11 cellular contexts compared by ENCODE assay signal in genomic region chr6:90860822-90861601, GRCh38.
DNase-seq lines count a peak whose midpoint lies in the region; TF ChIP-seq lines count a peak whose summit lies in the region.
"Had no signal": no experiment of that assay in that cellular context is flagged by ENCODE, and none has a peak within 500 bp of the region (broad histone marks: within the 10 kb centered on the region; RNA-seq: fewer than 3 reads in every experiment).

No MANE protein-coding gene starts in this region.

- H3K27me3 ChIP-seq in BE2C, result peaks cover 8% of the 10 kb centered on the region
- H3K27me3 ChIP-seq: brain microvascular endothelial cell had no signal

- DNase-seq in BE2C (no peak), GM10266 (ENCODE audit: extremely low spot score) (peak; percentile 12), NB4 (ENCODE audit: low read depth) (peak; percentile 35), epithelial cell of esophagus (ENCODE audit: low read depth) (peak; percentile 51), SW480 (ENCODE audit: low spot score) (no peak), activated gamma-delta T cell (lab: John Stamatoyannopoulos, UW) (no peak), AG08396 (ENCODE audit: low spot score) (no peak), NCI-H146 (lab: John Stamatoyannopoulos, UW) (no peak)
- DNase-seq: brain microvascular endothelial cell, NCI-H1436 treated with DMSO at 0.1 percent for 48 hours, T-cell had no signal

- no peaks in the 10 kb centered on the region for H3K36me3 ChIP-seq in BE2C
- H3K36me3 ChIP-seq: brain microvascular endothelial cell had no signal

- TF ChIP-seq CTCF in BE2C (IDR thresholded peaks at IDR 0.05; ENCODE audit: low read depth, low read length) (peak; percentile 51), GM10266 (IDR thresholded peaks at IDR 0.05; ENCODE audit: control insufficient read depth, insufficient read depth, low read depth, missing control alignments) (peak; percentile 24), NB4 (IDR thresholded peaks at IDR 0.05; ENCODE audit: low read depth, low read length) (no peak), epithelial cell of esophagus (IDR thresholded peaks at IDR 0.05; ENCODE audit: insufficient read depth, low read depth, low read length, missing control alignments) (peak; percentile 51)

- TF ChIP-seq POLR2A in NB4 (IDR thresholded peaks at IDR 0.05; ENCODE audit: extremely low read depth, insufficient read length), result no peak

- H3K4me3 ChIP-seq in BE2C (ENCODE audit: low read depth, low read length), result no peak overlapping the region
- H3K4me3 ChIP-seq in NB4 (ENCODE audit: low read depth, low read length), result no peak overlapping the region
- H3K4me3 ChIP-seq in epithelial cell of esophagus (ENCODE audit: low read length), result no peak overlapping the region

- H3K4me1 ChIP-seq in BE2C, result no peaks in the 10 kb centered on the region

- H3K9me3 ChIP-seq in BE2C, result no peaks in the 10 kb centered on the region

Comparison
In these comparisons a context has a peak if more than half of its experiments do, and no peak if none do; other contexts are left out.
1. DNase-seq: peak in GM10266 (single experiment), NB4 (single experiment) and epithelial cell of esophagus (single experiment); none in BE2C (single experiment), SW480 (single experiment), activated gamma-delta T cell (single experiment), AG08396 (single experiment) and NCI-H146 (single experiment).